1 cellular context compared by ENCODE assay signal in genomic region chr15:57253082-57253481, GRCh38.
TF ChIP-seq lines count a peak whose summit lies in the region.

No MANE protein-coding gene starts in this region.

TF ChIP-seq in K562, 482 proteins besides CTCF, POLR2A, EP300 and RAD21 (continued from another document and continues in another):
- TF ChIP-seq ZNF764 (CRISPR knock-in tag; IDR thresholded peaks at IDR 0.05; ENCODE audit: low read depth) (no peak), CEBPG (CRISPR knock-in tag; IDR thresholded peaks at IDR 0.05) (peak; percentile 86), CEBPG (tag; conservative IDR thresholded peaks at IDR 0.05 in 1 of 2, IDR thresholded peaks at IDR 0.05 in 1 of 2) (peak; percentile 84 to 95), HNRNPK (IDR thresholded peaks at IDR 0.05; ENCODE audit: low read depth, low read length, poor library complexity, severe bottlenecking) (no peak), ZNF77 (CRISPR knock-in tag; IDR thresholded peaks at IDR 0.05) (no peak), PHF20 (IDR thresholded peaks at IDR 0.05; ENCODE audit: partially characterized antibody) (no peak), DPF2 (IDR thresholded peaks at IDR 0.05) (no peak), E2F6 (IDR thresholded peaks at IDR 0.05; ENCODE audit: borderline replicate concordance in 1 of 2, extremely low read depth in 1 of 2, insufficient read depth in 1 of 2, insufficient read length in 1 of 2, low read depth in 1 of 2, low read length in 1 of 2, poor library complexity in 1 of 2, severe bottlenecking in 1 of 2) (no peak), GTF3C2 (IDR thresholded peaks at IDR 0.05; ENCODE audit: borderline replicate concordance, extremely low read depth, insufficient read length) (no peak), NR2F6 (CRISPR knock-in tag; IDR thresholded peaks at IDR 0.05) (no peak), RFX5 (IDR thresholded peaks at IDR 0.05; ENCODE audit: low read depth, low read length) (no peak), RERE (CRISPR knock-in tag; IDR thresholded peaks at IDR 0.05; ENCODE audit: borderline replicate concordance) (no peak), ZNF507 (tag; conservative IDR thresholded peaks at IDR 0.05) (no peak), UBTF (IDR thresholded peaks at IDR 0.05; ENCODE audit: borderline replicate concordance in 1 of 2, low read depth in 2 of 2, low read length in 2 of 2) (no peak), MITF (IDR thresholded peaks at IDR 0.05) (no peak), KLF1 (tag; IDR thresholded peaks at IDR 0.05) (no peak), ZNF79 (CRISPR knock-in tag; IDR thresholded peaks at IDR 0.05; ENCODE audit: low read depth) (peak; percentile 46; the same call in 1 of the 2 replicates), TAF15 (IDR thresholded peaks at IDR 0.05; ENCODE audit: low read depth, low read length) (no peak), SMAD1 (IDR thresholded peaks at IDR 0.05; ENCODE audit: low read depth, low read length, partially characterized antibody) (no peak), RB1 (IDR thresholded peaks at IDR 0.05; ENCODE audit: low read depth) (no peak), TARDBP (IDR thresholded peaks at IDR 0.05) (no peak), ZNF41 (CRISPR knock-in tag; conservative IDR thresholded peaks at IDR 0.05) (no peak), KDM2B (CRISPR knock-in tag; IDR thresholded peaks at IDR 0.05) (no peak), PHB (CRISPR knock-in tag; IDR thresholded peaks at IDR 0.05) (no peak), ZBTB9 (CRISPR knock-in tag; IDR thresholded peaks at IDR 0.05) (no peak), ZNF778 (CRISPR knock-in tag; IDR thresholded peaks at IDR 0.05) (no peak), SMARCE1 (IDR thresholded peaks at IDR 0.05) (no peak), GATAD2A (IDR thresholded peaks at IDR 0.05) (no peak), BRD4 (IDR thresholded peaks at IDR 0.05) (no peak), ZNF583 (CRISPR knock-in tag; IDR thresholded peaks at IDR 0.05) (0 out of 2 replicates have a peak, but pooled peaks have one; percentile 22), RFX7 (CRISPR knock-in tag; IDR thresholded peaks at IDR 0.05) (no peak), ESRRB (CRISPR knock-in tag; IDR thresholded peaks at IDR 0.05; ENCODE audit: borderline replicate concordance) (no peak), TCF7 (IDR thresholded peaks at IDR 0.05; ENCODE audit: borderline replicate concordance) (no peak), KDM5B (IDR thresholded peaks at IDR 0.05; ENCODE audit: insufficient replicate concordance, low read depth, low read length) (no peak), ZNF3 (CRISPR knock-in tag; IDR thresholded peaks at IDR 0.05) (no peak), MCM3 (IDR thresholded peaks at IDR 0.05) (no peak), MXD1 (CRISPR knock-in tag; IDR thresholded peaks at IDR 0.05; ENCODE audit: borderline replicate concordance, poor library complexity, severe bottlenecking) (no peak), CREM (IDR thresholded peaks at IDR 0.05; ENCODE audit: low read depth) (no peak)
- TF ChIP-seq, protein P1, sequence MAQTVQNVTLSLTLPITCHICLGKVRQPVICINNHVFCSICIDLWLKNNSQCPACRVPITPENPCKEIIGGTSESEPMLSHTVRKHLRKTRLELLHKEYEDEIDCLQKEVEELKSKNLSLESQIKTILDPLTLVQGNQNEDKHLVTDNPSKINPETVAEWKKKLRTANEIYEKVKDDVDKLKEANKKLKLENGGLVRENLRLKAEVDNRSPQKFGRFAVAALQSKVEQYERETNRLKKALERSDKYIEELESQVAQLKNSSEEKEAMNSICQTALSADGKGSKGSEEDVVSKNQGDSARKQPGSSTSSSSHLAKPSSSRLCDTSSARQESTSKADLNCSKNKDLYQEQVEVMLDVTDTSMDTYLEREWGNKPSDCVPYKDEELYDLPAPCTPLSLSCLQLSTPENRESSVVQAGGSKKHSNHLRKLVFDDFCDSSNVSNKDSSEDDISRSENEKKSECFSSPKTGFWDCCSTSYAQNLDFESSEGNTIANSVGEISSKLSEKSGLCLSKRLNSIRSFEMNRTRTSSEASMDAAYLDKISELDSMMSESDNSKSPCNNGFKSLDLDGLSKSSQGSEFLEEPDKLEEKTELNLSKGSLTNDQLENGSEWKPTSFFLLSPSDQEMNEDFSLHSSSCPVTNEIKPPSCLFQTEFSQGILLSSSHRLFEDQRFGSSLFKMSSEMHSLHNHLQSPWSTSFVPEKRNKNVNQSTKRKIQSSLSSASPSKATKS (CRISPR knock-in tag; IDR thresholded peaks at IDR 0.05) = no peak
- TF ChIP-seq, protein P2, sequence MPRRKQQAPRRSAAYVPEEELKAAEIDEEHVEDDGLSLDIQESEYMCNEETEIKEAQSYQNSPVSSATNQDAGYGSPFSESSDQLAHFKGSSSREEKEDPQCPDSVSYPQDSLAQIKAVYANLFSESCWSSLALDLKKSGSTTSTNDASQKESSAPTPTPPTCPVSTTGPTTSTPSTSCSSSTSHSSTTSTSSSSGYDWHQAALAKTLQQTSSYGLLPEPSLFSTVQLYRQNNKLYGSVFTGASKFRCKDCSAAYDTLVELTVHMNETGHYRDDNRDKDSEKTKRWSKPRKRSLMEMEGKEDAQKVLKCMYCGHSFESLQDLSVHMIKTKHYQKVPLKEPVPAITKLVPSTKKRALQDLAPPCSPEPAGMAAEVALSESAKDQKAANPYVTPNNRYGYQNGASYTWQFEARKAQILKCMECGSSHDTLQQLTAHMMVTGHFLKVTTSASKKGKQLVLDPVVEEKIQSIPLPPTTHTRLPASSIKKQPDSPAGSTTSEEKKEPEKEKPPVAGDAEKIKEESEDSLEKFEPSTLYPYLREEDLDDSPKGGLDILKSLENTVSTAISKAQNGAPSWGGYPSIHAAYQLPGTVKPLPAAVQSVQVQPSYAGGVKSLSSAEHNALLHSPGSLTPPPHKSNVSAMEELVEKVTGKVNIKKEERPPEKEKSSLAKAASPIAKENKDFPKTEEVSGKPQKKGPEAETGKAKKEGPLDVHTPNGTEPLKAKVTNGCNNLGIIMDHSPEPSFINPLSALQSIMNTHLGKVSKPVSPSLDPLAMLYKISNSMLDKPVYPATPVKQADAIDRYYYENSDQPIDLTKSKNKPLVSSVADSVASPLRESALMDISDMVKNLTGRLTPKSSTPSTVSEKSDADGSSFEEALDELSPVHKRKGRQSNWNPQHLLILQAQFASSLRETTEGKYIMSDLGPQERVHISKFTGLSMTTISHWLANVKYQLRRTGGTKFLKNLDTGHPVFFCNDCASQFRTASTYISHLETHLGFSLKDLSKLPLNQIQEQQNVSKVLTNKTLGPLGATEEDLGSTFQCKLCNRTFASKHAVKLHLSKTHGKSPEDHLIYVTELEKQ (CRISPR knock-in tag; IDR thresholded peaks at IDR 0.05) = no peak
